14 cellular contexts compared by ENCODE assay signal in genomic region chr4:140718240-140718639, GRCh38. TPM values are rescaled to one million over a fixed set of nuclear protein-coding genes. Genes with fewer than 3 reads are reported as not detected.
A peak's percentile ranks its signal among the peaks of the same experiment; 100 is the strongest.
DNase-seq lines count a peak whose midpoint lies in the region; ATAC-seq and TF ChIP-seq lines count a peak whose summit lies in the region.
"Had no signal": no experiment of that assay in that cellular context is flagged by ENCODE, and none has a peak within 500 bp of the region (broad histone marks: within the 10 kb centered on the region; RNA-seq: fewer than 3 reads in every experiment).

No MANE protein-coding gene starts in this region.

- DNase-seq in HCEC 1CT = peak; percentile 15
- DNase-seq in fibroblast of villous mesenchyme (ENCODE audit: low read depth) = peak; percentile 56
- DNase-seq in GM20000 (ENCODE audit: low spot score) = no peak
- no peak for DNase-seq in GM23338 (ENCODE audit: low spot score)
- DNase-seq: activated T-cell treated with anti-CD3 and anti-CD28 coated beads for 4 hours, Calu3, gastrocnemius medialis, NCI-H2029 had no signal

- no peaks in the 10 kb centered on the region for H3K9me2 ChIP-seq in GM23338 (ENCODE audit: insufficient read depth)

- H3K9me3 Mint-ChIP-seq in GM23338 = no peaks in the 10 kb centered on the region
- H3K9me3 Mint-ChIP-seq: brain had no signal

- ATAC-seq in SK-N-SH treated with all-trans-retinoic acid at 6 μM for 48 hours (peak; percentile 66), GM19328 (IDR thresholded peaks at IDR 0.05; ENCODE audit: unreplicated experiment) (no peak), HG02981 (IDR thresholded peaks at IDR 0.05; ENCODE audit: unreplicated experiment) (no peak), GM23338 (no peak)
- ATAC-seq: gastrocnemius medialis had no signal

- H3K9ac ChIP-seq in skeletal muscle satellite cell (ENCODE audit: low read depth, low read length) = no peak overlapping the region

- peaks cover 26% of the 10 kb centered on the region for H3K4me1 ChIP-seq in skeletal muscle satellite cell (ENCODE audit: control insufficient read depth, insufficient read depth, low read length)
- H3K4me1 ChIP-seq in GM23338 (ENCODE audit: insufficient read depth) = peaks cover 5% of the 10 kb centered on the region; the same call in 1 of the 2 replicates
- H3K4me1 ChIP-seq: gastrocnemius medialis had no signal

- H3K4me3 Mint-ChIP-seq in GM23338 = no peak overlapping the region

- TF ChIP-seq CTCF in fibroblast of villous mesenchyme (IDR thresholded peaks at IDR 0.05; ENCODE audit: insufficient read depth, low read depth, low read length) (no peak), GM20000 (IDR thresholded peaks at IDR 0.05; ENCODE audit: extremely low read depth, missing control alignments) (no peak), GM23338 (conservative IDR thresholded peaks at IDR 0.05; ENCODE audit: low read depth in 2 of 2) (no peak)

- no peaks in the 10 kb centered on the region for H3K79me2 ChIP-seq in GM23338 (replicated peaks; ENCODE audit: insufficient read depth)

- H3K4me3 ChIP-seq in fibroblast of villous mesenchyme (ENCODE audit: low read depth, low read length) (no peak overlapping the region), skeletal muscle satellite cell (ENCODE audit: low read length) (no peak overlapping the region), GM23338 (no peak overlapping the region)
- H3K4me3 ChIP-seq: gastrocnemius medialis, prostate gland had no signal

- H3K27me3 ChIP-seq in skeletal muscle satellite cell (ENCODE audit: control insufficient read depth, insufficient read depth, low read length) (no peaks in the 10 kb centered on the region), GM23338 (ENCODE audit: insufficient read depth) (no peaks in the 10 kb centered on the region)
- H3K27me3 ChIP-seq: gastrocnemius medialis had no signal

- H3K27ac ChIP-seq in GM23338 (ENCODE audit: low read depth) = no peak overlapping the region
- H3K27ac ChIP-seq: gastrocnemius medialis had no signal

- peaks cover 12% of the 10 kb centered on the region for H3K4me1 Mint-ChIP-seq in GM23338

- H3K27ac Mint-ChIP-seq in GM23338 = no peak overlapping the region

- H4K20me1 ChIP-seq in GM23338 (replicated peaks; ENCODE audit: insufficient read depth) = no peaks in the 10 kb centered on the region

- no peaks in the 10 kb centered on the region for H3K36me3 ChIP-seq in skeletal muscle satellite cell (ENCODE audit: insufficient read depth, low read length)
- no peaks in the 10 kb centered on the region for H3K36me3 ChIP-seq in GM23338 (ENCODE audit: insufficient read depth)
- H3K36me3 ChIP-seq: gastrocnemius medialis, prostate gland had no signal

- H2AFZ ChIP-seq in GM23338 = no peak overlapping the region

- H3K9me3 ChIP-seq in skeletal muscle satellite cell (replicated peaks; ENCODE audit: low read length) = no peaks in the 10 kb centered on the region
- H3K9me3 ChIP-seq: gastrocnemius medialis, prostate gland had no signal

- H3K4me2 ChIP-seq in skeletal muscle satellite cell (ENCODE audit: low read length) (peak overlapping the region; percentile 51), GM23338 (no peak overlapping the region)

- no peaks in the 10 kb centered on the region for H3K36me3 Mint-ChIP-seq in GM23338 (ENCODE audit: low read depth)

- H3F3A ChIP-seq in GM23338 (replicated peaks; ENCODE audit: low read depth) = no peaks in the 10 kb centered on the region

- H3K27me3 Mint-ChIP-seq in GM23338 (ENCODE audit: insufficient read depth, low read depth, poor library complexity) = no peaks in the 10 kb centered on the region
- H3K27me3 Mint-ChIP-seq: brain had no signal

TF ChIP-seq in SK-N-SH treated with all-trans-retinoic acid at 6 μM for 48 hours, 23 proteins besides CTCF, POLR2A, EP300 and RAD21:
- TF ChIP-seq ARNTL (CRISPR knock-in tag; IDR thresholded peaks at IDR 0.05; ENCODE audit: borderline replicate concordance, low read depth) = no peak
- TF ChIP-seq SNAI2 (CRISPR knock-in tag; IDR thresholded peaks at IDR 0.05) = no peak
- TF ChIP-seq ZC3H10 (CRISPR knock-in tag; IDR thresholded peaks at IDR 0.05) = no peak
- TF ChIP-seq TOX (CRISPR knock-in tag; IDR thresholded peaks at IDR 0.05; ENCODE audit: borderline replicate concordance) = no peak

TF ChIP-seq in GM23338, 12 proteins besides CTCF, POLR2A, EP300 and RAD21 (continues in another document):
- no peak for TF ChIP-seq CREB1 (CRISPR knock-in tag; IDR thresholded peaks at IDR 0.05; ENCODE audit: low read depth)
- TF ChIP-seq POLR2AphosphoS5 (IDR thresholded peaks at IDR 0.05; ENCODE audit: low read depth) = no peak
- no peak for TF ChIP-seq ZNF462 (CRISPR knock-in tag; IDR thresholded peaks at IDR 0.05)
- no peak for TF ChIP-seq ZNF114 (CRISPR knock-in tag; IDR thresholded peaks at IDR 0.05)
- no peak for TF ChIP-seq ETS1 (IDR thresholded peaks at IDR 0.05)
- no peak for TF ChIP-seq STAT1 (IDR thresholded peaks at IDR 0.05; ENCODE audit: unreplicated experiment)
- TF ChIP-seq ZNF331 (CRISPR knock-in tag; IDR thresholded peaks at IDR 0.05; ENCODE audit: low read depth) = no peak
- TF ChIP-seq JUNB (IDR thresholded peaks at IDR 0.05; ENCODE audit: unreplicated experiment) = no peak

RNA-seq across cellular contexts. Expression of gene TBC1D9, which starts 37.9 kb away (rescaled TPM):
- total RNA-seq in fibroblast of villous mesenchyme = 17.1 and 31.5 TPM in 2 replicates
- 28.0 and 28.1 TPM in 2 replicates for total RNA-seq in skeletal muscle satellite cell (2012; rRNA removed)
- 0.56 and 0.66 TPM in 2 replicates for total RNA-seq in GM23338 (2014; rRNA removed; shearing (Covaris generic))
- 0.03 and 0.19 TPM in 2 replicates for polyA plus RNA-seq in GM23338 (2016; fragmentation: Nextera tagmentation; extraction: Ambion mirVana)

Comparison
In these comparisons a context has a peak if more than half of its experiments do, and no peak if none do; other contexts are left out.
1. DNase-seq: peak in HCEC 1CT (single experiment) and fibroblast of villous mesenchyme (single experiment); none in GM20000 (single experiment) and GM23338 (single experiment).
2. RNA of gene TBC1D9, which starts 37.9 kb away (total RNA-seq): 17.1 to 31.5 TPM in fibroblast of villous mesenchyme; 0.56 to 0.66 TPM in GM23338; every median in the first group is over 10 times any median in the second.